ENCODE assay signal across 14 cellular contexts in the genomic region with DNA sequence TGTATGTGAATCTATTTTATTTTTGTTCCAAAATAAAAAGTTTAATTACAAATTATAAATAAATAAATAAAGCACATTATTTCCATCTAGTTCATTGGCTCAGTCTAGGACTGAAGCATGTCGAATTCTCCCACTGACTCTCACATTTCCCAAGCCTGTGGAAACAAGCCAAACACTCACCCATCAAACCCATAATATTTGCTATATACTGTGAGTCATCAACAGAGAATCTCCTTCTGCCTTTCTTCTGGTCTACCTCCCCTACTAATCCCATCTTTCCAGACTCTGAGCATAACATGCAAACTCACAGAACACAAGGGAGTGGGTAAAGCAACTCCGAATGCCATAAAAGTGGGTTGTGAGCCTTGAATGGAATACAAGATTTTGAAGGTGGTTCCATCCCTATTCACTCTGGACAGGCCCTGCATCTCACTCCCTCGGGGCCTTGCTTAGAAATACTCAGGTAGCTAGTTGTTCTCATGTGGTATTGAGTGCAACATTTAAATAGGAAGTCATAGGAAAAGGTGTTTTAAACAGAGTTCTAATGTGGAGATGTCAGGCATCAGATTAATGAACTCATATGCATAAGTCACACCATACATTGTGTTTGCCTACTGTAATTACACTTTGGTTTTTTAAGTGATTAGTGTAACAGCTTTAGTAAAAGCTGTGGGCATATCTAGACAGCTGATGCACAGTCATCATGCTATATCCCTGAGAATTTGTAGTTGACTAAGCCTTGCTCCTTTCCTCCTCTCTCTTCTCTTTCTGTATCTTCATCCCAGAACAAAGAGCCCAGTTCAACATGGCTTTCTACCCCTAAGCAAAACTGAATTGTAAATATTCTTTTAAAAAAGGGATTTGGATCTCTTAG. TPM values are rescaled to one million over a fixed set of nuclear protein-coding genes. Genes with fewer than 3 reads are reported as not detected.
DNase-seq lines count a peak whose midpoint lies in the region; FAIRE-seq and TF ChIP-seq lines count a peak whose summit lies in the region.
"Had no signal": no experiment of that assay in that cellular context is flagged by ENCODE, and none has a peak within 500 bp of the region (broad histone marks: within the 10 kb centered on the region; RNA-seq: fewer than 3 reads in every experiment).

No MANE protein-coding gene starts in this region.

- H3K9me3 ChIP-seq in endodermal cell (ENCODE audit: control insufficient read depth, low read length): no peaks in the 10 kb centered on the region

- no peaks in the 10 kb centered on the region for H3K36me3 ChIP-seq in bronchial epithelial cell (ENCODE audit: control insufficient read depth, insufficient read depth, low read length)
- H3K36me3 ChIP-seq in endodermal cell (ENCODE audit: control insufficient read depth, insufficient read depth, low read length): no peaks in the 10 kb centered on the region

- no peak overlapping the region for H3K27ac Mint-ChIP-seq in endodermal cell
- H3K27ac Mint-ChIP-seq: stimulated activated naive CD8-positive, alpha-beta T cell treated with anti-CD3 and anti-CD28 coated beads, Interleukin-15, Interleukin-2, amounts not matched to agents 100 ng/mL and 50 ng/mL, for 24 hours had no signal

- no peak overlapping the region for H3K4me3 Mint-ChIP-seq in endodermal cell
- H3K4me3 Mint-ChIP-seq: stimulated activated naive CD8-positive, alpha-beta T cell treated with anti-CD3 and anti-CD28 coated beads, Interleukin-15, Interleukin-2, amounts not matched to agents 100 ng/mL and 50 ng/mL, for 24 hours had no signal

- no peak overlapping the region for H3K27ac ChIP-seq in endodermal cell (ENCODE audit: low read depth, low read length)
- H3K27ac ChIP-seq: SK-N-MC had no signal

- no peaks in the 10 kb centered on the region for H3K27me3 Mint-ChIP-seq in endodermal cell (ENCODE audit: insufficient read depth)
- H3K27me3 Mint-ChIP-seq: stimulated activated naive CD8-positive, alpha-beta T cell treated with anti-CD3 and anti-CD28 coated beads, Interleukin-15, Interleukin-2, amounts not matched to agents 100 ng/mL and 50 ng/mL, for 24 hours had no signal

- no peaks in the 10 kb centered on the region for H3K36me3 Mint-ChIP-seq in endodermal cell (ENCODE audit: low read depth)

- DNase-seq in DMS53 (lab: John Stamatoyannopoulos, UW) (peak; percentile 62), M059J (ENCODE audit: low read depth) (peak; percentile 95), bronchial epithelial cell (ENCODE audit: low read depth) (peak; percentile 92), myocyte (ENCODE audit: low read depth) (peak; percentile 65), SKM-1 (lab: John Stamatoyannopoulos, UW; ENCODE audit: unreplicated experiment) (no peak), posterior vena cava (ENCODE audit: low spot score) (no peak), endodermal cell (no peak)
- DNase-seq in stimulated activated CD4-positive, alpha-beta T cell treated with anti-CD3 and anti-CD28 coated beads, Interleukin-1b, Interleukin-23, amount 100 ng/mL, for 48 hours: no peak
- DNase-seq: activated CD4-positive, alpha-beta T cell treated with anti-CD3 and anti-CD28 coated beads, Interleukin-2, amount 50 U/mL, for 1 hour; effector memory CD4-positive, alpha-beta T cell; NCI-H2171 treated with DMSO at 0.1 percent for 48 hours had no signal

- TF ChIP-seq CTCF in bronchial epithelial cell (IDR thresholded peaks at IDR 0.05; ENCODE audit: insufficient read depth, low read length, severe bottlenecking) (no peak), endodermal cell (conservative IDR thresholded peaks at IDR 0.05) (no peak)

- H3K4me3 ChIP-seq in bronchial epithelial cell (ENCODE audit: low read depth, low read length) (no peak overlapping the region), endodermal cell (ENCODE audit: low read length) (no peak overlapping the region)
- H3K4me3 ChIP-seq: SK-N-MC had no signal

- H3K9ac ChIP-seq in endodermal cell (ENCODE audit: extremely low read depth, low read length, poor library complexity, severe bottlenecking): no peak overlapping the region

- peaks cover 3% of the 10 kb centered on the region for H3K9me3 Mint-ChIP-seq in endodermal cell
- H3K9me3 Mint-ChIP-seq: stimulated activated naive CD8-positive, alpha-beta T cell treated with anti-CD3 and anti-CD28 coated beads, Interleukin-15, Interleukin-2, amounts not matched to agents 100 ng/mL and 50 ng/mL, for 24 hours had no signal

- intact Hi-C loops in posterior vena cava (cut with DNase I): no loop called here

- WGBS in endodermal cell (ENCODE audit: insufficient coverage in 1 of 2, insufficient read length in 1 of 2), 2 experiments: 92 to 100% methylated on average over 1 to 3 of the region's 3 CpGs

- no peaks in the 10 kb centered on the region for H3K27me3 ChIP-seq in bronchial epithelial cell (ENCODE audit: control insufficient read depth, insufficient read depth, low read length)
- H3K27me3 ChIP-seq in endodermal cell (ENCODE audit: control insufficient read depth, insufficient read depth, low read length, poor library complexity, severe bottlenecking): no peaks in the 10 kb centered on the region

- no peaks in the 10 kb centered on the region for H3K4me1 ChIP-seq in endodermal cell (ENCODE audit: control insufficient read depth, insufficient read depth, low read length)

- H3K4me1 Mint-ChIP-seq in endodermal cell: no peaks in the 10 kb centered on the region

- no peak for FAIRE-seq in bronchial epithelial cell (lab: Jason Lieb, UNC)

RNA-seq across cellular contexts. Expression of a gene that starts 47.0 kb away (rescaled TPM):
- total RNA-seq in M059J (2014; rRNA removed; shearing (Covaris generic)): not detected in 2 replicates
- not detected in 2 replicates for total RNA-seq in bronchial epithelial cell
- not detected in 2 replicates for total RNA-seq in myocyte
- 0.05 TPM for polyA plus RNA-seq in myocyte (2012)
- total RNA-seq in posterior vena cava: 1 to 10 TPM in 1 of 2 donors, under 1 TPM in 1; 1.00 to 2.5 TPM
- total RNA-seq in endodermal cell: under 1 TPM; 0.04 to 0.09 TPM
- 0.28 TPM for polyA plus RNA-seq in endodermal cell (2013, experiment 1 of 2)
- polyA plus RNA-seq in endodermal cell (2013, experiment 2 of 2): 0.04 TPM
- polyA plus RNA-seq: neural cell had no signal

RNA-seq across cellular contexts. Expression of a gene that starts 53.5 kb away (rescaled TPM):
- total RNA-seq in M059J (2014; rRNA removed; shearing (Covaris generic)): 8.1 and 10.4 TPM in 2 replicates
- total RNA-seq in bronchial epithelial cell: 11.9 and 16.8 TPM in 2 replicates
- total RNA-seq in myocyte: 11.2 and 14.6 TPM in 2 replicates
- polyA plus RNA-seq in myocyte (2012): 3.2 TPM
- total RNA-seq in posterior vena cava: 10 to 100 TPM; 22.1 to 40.6 TPM
- 10 to 100 TPM; 11.5 to 12.9 TPM for total RNA-seq in endodermal cell
- polyA plus RNA-seq in endodermal cell (2013, experiment 1 of 2): 16.1 TPM
- 16.4 TPM for polyA plus RNA-seq in endodermal cell (2013, experiment 2 of 2)

Comparison
In these comparisons a context has a peak if more than half of its experiments do, and no peak if none do; other contexts are left out.
1. DNase-seq: peak in DMS53 (single experiment), M059J (single experiment), bronchial epithelial cell (single experiment) and myocyte (single experiment); none in SKM-1 (single experiment), stimulated activated CD4-positive, alpha-beta T cell treated with anti-CD3 and anti-CD28 coated beads, Interleukin-1b, Interleukin-23, amount 100 ng/mL, for 48 hours (single experiment), posterior vena cava (single experiment) and endodermal cell (single experiment).